In genomic region chr1:81803423-81804103, GRCh38 we compare ENCODE assay signal across 9 cellular contexts. TPM values are rescaled to one million over a fixed set of nuclear protein-coding genes. Genes with fewer than 3 reads are reported as not detected.
DNase-seq lines count a peak whose midpoint lies in the region; ATAC-seq and TF ChIP-seq lines count a peak whose summit lies in the region.
"Had no signal": no experiment of that assay in that cellular context is flagged by ENCODE, and none has a peak within 500 bp of the region (broad histone marks: within the 10 kb centered on the region; RNA-seq: fewer than 3 reads in every experiment).

No MANE protein-coding gene starts in this region.

- H3K9me3 Mint-ChIP-seq in Calu3 (ENCODE audit: low read depth, unreplicated experiment): no peaks in the 10 kb centered on the region
- H3K9me3 Mint-ChIP-seq in osteocyte (ENCODE audit: unreplicated experiment): no peaks in the 10 kb centered on the region

- DNase-seq in Calu3 (peak; percentile 14), fibroblast of peridontal ligament (ENCODE audit: extremely low read depth) (peak; percentile 56), osteocyte (ENCODE audit: extremely low spot score, unreplicated experiment) (no peak), COLO668 (lab: John Stamatoyannopoulos, UW; ENCODE audit: unreplicated experiment) (no peak), hippocampal formation (lab: John Stamatoyannopoulos, UW) (no peak), GDM1 (lab: John Stamatoyannopoulos, UW) (no peak)

- H3K4me3 Mint-ChIP-seq in Calu3 (ENCODE audit: low read depth, unreplicated experiment) (peak overlapping the region; percentile 91), osteocyte (ENCODE audit: unreplicated experiment) (peak overlapping the region; percentile 89)

- H3K4me1 Mint-ChIP-seq in Calu3 (ENCODE audit: low read depth, unreplicated experiment) (peaks cover 17% of the 10 kb centered on the region), osteocyte (ENCODE audit: unreplicated experiment) (peaks cover 43% of the 10 kb centered on the region)

- CTCF ChIA-PET in Calu3 (lab: Charles Lee): no interaction called here

- H3K36me3 Mint-ChIP-seq in Calu3 (ENCODE audit: insufficient read depth, unreplicated experiment): peaks cover 55% of the 10 kb centered on the region
- H3K36me3 Mint-ChIP-seq in osteocyte (ENCODE audit: unreplicated experiment): no peaks in the 10 kb centered on the region

- intact Hi-C loops in Calu3 (cut with micrococcal nuclease; ENCODE audit: unreplicated experiment): loop anchor here (5.0 to 10.0 kb wide), 2 partner anchors 121 to 499 kb away; no protein-coding TSS in a partner anchor

- TF ChIP-seq CTCF in Calu3 (IDR thresholded peaks at IDR 0.05; ENCODE audit: unreplicated experiment) (no peak), osteocyte (IDR thresholded peaks at IDR 0.05) (no peak)

- H3K27me3 Mint-ChIP-seq in Calu3 (ENCODE audit: unreplicated experiment) (no peaks in the 10 kb centered on the region), osteocyte (ENCODE audit: unreplicated experiment) (peaks cover 16% of the 10 kb centered on the region)

- peak overlapping the region; percentile 61 for H3K27ac Mint-ChIP-seq in Calu3 (ENCODE audit: unreplicated experiment)
- peak overlapping the region; percentile 75 for H3K27ac Mint-ChIP-seq in osteocyte (ENCODE audit: unreplicated experiment)

- BruUV-seq in Calu3 (replicated peaks; lab: Mats Ljungman, UMichigan): no TSS peak

- ATAC-seq in GM19455 (IDR thresholded peaks at IDR 0.05; ENCODE audit: unreplicated experiment): no peak

TF ChIP-seq in PFSK-1, 5 proteins besides CTCF, POLR2A, EP300 and RAD21:
- TF ChIP-seq POLR2AphosphoS5 (IDR thresholded peaks at IDR 0.05; ENCODE audit: low read depth, low read length) (no peak), SIN3A (IDR thresholded peaks at IDR 0.05; ENCODE audit: borderline replicate concordance, insufficient read depth, low read length) (peak; percentile 57; the same call in 1 of the 2 replicates)

RNA-seq across cellular contexts. Expression of gene ADGRL2, which starts 2.8 kb away (rescaled TPM):
- total RNA-seq in Calu3 (2022) (58.8 and 72.3 TPM in 2 replicates), osteocyte (76.3 and 82.6 TPM in 2 replicates)
- polyA plus RNA-seq in PFSK-1 (2012; ENCODE audit: insufficient read length, low read depth): 10.3 TPM
- total RNA-seq: RPMI7951 had no signal

Comparison
In these comparisons a context has a peak if more than half of its experiments do, and no peak if none do; other contexts are left out.
1. DNase-seq: peak in Calu3 (single experiment) and fibroblast of peridontal ligament (single experiment); none in osteocyte (single experiment), COLO668 (single experiment), hippocampal formation (0 of 2) and GDM1 (single experiment).